Comparison of ENCODE assay signal across 1 cellular context in genomic region chr16:56931769-56932587, GRCh38.
A peak's percentile ranks its signal among the peaks of the same experiment; 100 is the strongest.
TF ChIP-seq lines count a peak whose summit lies in the region.

A gene with protein sequence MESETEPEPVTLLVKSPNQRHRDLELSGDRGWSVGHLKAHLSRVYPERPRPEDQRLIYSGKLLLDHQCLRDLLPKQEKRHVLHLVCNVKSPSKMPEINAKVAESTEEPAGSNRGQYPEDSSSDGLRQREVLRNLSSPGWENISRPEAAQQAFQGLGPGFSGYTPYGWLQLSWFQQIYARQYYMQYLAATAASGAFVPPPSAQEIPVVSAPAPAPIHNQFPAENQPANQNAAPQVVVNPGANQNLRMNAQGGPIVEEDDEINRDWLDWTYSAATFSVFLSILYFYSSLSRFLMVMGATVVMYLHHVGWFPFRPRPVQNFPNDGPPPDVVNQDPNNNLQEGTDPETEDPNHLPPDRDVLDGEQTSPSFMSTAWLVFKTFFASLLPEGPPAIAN (plus strand): TSS chr16:56932142. CDS start chr16:56932245, 103 bp downstream.

TF ChIP-seq in HepG2, 621 proteins besides CTCF, POLR2A, EP300 and RAD21 (continued from another document and continues in another):
- TF ChIP-seq, protein P1, sequence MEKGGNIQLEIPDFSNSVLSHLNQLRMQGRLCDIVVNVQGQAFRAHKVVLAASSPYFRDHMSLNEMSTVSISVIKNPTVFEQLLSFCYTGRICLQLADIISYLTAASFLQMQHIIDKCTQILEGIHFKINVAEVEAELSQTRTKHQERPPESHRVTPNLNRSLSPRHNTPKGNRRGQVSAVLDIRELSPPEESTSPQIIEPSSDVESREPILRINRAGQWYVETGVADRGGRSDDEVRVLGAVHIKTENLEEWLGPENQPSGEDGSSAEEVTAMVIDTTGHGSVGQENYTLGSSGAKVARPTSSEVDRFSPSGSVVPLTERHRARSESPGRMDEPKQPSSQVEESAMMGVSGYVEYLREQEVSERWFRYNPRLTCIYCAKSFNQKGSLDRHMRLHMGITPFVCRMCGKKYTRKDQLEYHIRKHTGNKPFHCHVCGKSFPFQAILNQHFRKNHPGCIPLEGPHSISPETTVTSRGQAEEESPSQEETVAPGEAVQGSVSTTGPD (CRISPR knock-in tag; IDR thresholded peaks at IDR 0.05) = no peak
- TF ChIP-seq, protein P2, sequence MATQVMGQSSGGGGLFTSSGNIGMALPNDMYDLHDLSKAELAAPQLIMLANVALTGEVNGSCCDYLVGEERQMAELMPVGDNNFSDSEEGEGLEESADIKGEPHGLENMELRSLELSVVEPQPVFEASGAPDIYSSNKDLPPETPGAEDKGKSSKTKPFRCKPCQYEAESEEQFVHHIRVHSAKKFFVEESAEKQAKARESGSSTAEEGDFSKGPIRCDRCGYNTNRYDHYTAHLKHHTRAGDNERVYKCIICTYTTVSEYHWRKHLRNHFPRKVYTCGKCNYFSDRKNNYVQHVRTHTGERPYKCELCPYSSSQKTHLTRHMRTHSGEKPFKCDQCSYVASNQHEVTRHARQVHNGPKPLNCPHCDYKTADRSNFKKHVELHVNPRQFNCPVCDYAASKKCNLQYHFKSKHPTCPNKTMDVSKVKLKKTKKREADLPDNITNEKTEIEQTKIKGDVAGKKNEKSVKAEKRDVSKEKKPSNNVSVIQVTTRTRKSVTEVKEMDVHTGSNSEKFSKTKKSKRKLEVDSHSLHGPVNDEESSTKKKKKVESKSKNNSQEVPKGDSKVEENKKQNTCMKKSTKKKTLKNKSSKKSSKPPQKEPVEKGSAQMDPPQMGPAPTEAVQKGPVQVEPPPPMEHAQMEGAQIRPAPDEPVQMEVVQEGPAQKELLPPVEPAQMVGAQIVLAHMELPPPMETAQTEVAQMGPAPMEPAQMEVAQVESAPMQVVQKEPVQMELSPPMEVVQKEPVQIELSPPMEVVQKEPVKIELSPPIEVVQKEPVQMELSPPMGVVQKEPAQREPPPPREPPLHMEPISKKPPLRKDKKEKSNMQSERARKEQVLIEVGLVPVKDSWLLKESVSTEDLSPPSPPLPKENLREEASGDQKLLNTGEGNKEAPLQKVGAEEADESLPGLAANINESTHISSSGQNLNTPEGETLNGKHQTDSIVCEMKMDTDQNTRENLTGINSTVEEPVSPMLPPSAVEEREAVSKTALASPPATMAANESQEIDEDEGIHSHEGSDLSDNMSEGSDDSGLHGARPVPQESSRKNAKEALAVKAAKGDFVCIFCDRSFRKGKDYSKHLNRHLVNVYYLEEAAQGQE (IDR thresholded peaks at IDR 0.05; ENCODE audit: borderline replicate concordance in 1 of 2, low read depth in 1 of 2, low read length in 2 of 2) = peak in 1 of 2 experiments; percentile 70; a peak in 1 of 4 replicates
- peak; percentile 97 for TF ChIP-seq NFYC (CRISPR knock-in tag; IDR thresholded peaks at IDR 0.05)
- no peak for TF ChIP-seq ZNF143 (CRISPR knock-in tag; IDR thresholded peaks at IDR 0.05)
- peak; percentile 96; the same call in 1 of the 2 replicates for TF ChIP-seq ZNF124 (CRISPR knock-in tag; IDR thresholded peaks at IDR 0.05)
- TF ChIP-seq MXD1 (CRISPR knock-in tag; IDR thresholded peaks at IDR 0.05) = peak; percentile 84; the same call in 1 of the 2 replicates
- peak; percentile 98 for TF ChIP-seq REL (CRISPR knock-in tag; conservative IDR thresholded peaks at IDR 0.05)
- no peak for TF ChIP-seq MTA3 (CRISPR knock-in tag; IDR thresholded peaks at IDR 0.05)
- peak; percentile 34; the same call in 1 of the 2 replicates for TF ChIP-seq PCBP1 (IDR thresholded peaks at IDR 0.05; ENCODE audit: borderline replicate concordance, low read depth, low read length)
- TF ChIP-seq POLR2AphosphoS2 (IDR thresholded peaks at IDR 0.05; ENCODE audit: low read depth, low read length) = peak; percentile 97
- peak; percentile 90 for TF ChIP-seq NCOA1 (CRISPR knock-in tag; IDR thresholded peaks at IDR 0.05)
- no peak for TF ChIP-seq FIP1L1 (IDR thresholded peaks at IDR 0.05; ENCODE audit: borderline replicate concordance, insufficient read depth, low read depth, low read length)
- peak; percentile 51; the same call in 1 of the 2 replicates for TF ChIP-seq KLF12 (CRISPR knock-in tag; IDR thresholded peaks at IDR 0.05; ENCODE audit: borderline replicate concordance)
- no peak; the same call in none of the 2 replicates for TF ChIP-seq EEA1 (CRISPR knock-in tag; IDR thresholded peaks at IDR 0.05; ENCODE audit: borderline replicate concordance)
- TF ChIP-seq, protein P3, sequence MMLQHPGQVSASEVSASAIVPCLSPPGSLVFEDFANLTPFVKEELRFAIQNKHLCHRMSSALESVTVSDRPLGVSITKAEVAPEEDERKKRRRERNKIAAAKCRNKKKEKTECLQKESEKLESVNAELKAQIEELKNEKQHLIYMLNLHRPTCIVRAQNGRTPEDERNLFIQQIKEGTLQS (CRISPR knock-in tag; IDR thresholded peaks at IDR 0.05) = peak; percentile 99
- TF ChIP-seq ARNTL (CRISPR knock-in tag; IDR thresholded peaks at IDR 0.05) = peak; percentile 96
- peak; percentile 93 for TF ChIP-seq ZNF761 (CRISPR knock-in tag; conservative IDR thresholded peaks at IDR 0.05)
- peak; percentile 85; the same call in 1 of the 2 replicates for TF ChIP-seq IRX3 (CRISPR knock-in tag; IDR thresholded peaks at IDR 0.05; ENCODE audit: borderline replicate concordance, low read depth)
- TF ChIP-seq, protein P4, sequence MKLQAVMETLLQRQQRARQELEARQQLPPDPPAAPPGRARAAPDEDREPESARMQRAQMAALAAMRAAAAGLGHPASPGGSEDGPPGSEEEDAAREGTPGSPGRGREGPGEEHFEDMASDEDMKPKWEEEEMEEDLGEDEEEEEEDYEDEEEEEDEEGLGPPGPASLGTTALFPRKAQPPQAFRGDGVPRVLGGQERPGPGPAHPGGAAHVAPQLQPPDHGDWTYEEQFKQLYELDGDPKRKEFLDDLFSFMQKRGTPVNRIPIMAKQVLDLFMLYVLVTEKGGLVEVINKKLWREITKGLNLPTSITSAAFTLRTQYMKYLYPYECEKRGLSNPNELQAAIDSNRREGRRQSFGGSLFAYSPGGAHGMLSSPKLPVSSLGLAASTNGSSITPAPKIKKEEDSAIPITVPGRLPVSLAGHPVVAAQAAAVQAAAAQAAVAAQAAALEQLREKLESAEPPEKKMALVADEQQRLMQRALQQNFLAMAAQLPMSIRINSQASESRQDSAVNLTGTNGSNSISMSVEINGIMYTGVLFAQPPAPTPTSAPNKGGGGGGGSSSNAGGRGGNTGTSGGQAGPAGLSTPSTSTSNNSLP (IDR thresholded peaks at IDR 0.05; ENCODE audit: low read depth, low read length) = no peak
- TF ChIP-seq HMGXB3 (CRISPR knock-in tag; IDR thresholded peaks at IDR 0.05; ENCODE audit: borderline replicate concordance) = peak; percentile 93
- peak; percentile 99 for TF ChIP-seq CEBPB (IDR thresholded peaks at IDR 0.05; ENCODE audit: borderline replicate concordance, low read depth, low read length)
- TF ChIP-seq ZNF709 (CRISPR knock-in tag; IDR thresholded peaks at IDR 0.05) = no peak; the same call in 1 of the 2 replicates
- TF ChIP-seq, protein P5, sequence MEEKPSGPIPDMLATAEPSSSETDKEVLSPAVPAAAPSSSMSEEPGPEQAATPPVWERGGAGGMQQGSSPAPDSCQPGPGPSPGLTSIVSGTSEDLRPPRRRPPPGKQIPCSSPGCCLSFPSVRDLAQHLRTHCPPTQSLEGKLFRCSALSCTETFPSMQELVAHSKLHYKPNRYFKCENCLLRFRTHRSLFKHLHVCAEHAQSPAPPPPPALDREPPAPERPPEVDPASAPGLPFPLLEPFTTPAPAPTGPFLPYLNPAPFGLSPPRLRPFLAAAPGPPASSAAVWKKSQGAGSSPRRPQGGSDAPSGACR (CRISPR knock-in tag; IDR thresholded peaks at IDR 0.05) = peak; percentile 99
- no peak for TF ChIP-seq GPBP1L1 (CRISPR knock-in tag; IDR thresholded peaks at IDR 0.05)
- TF ChIP-seq NFE2 (CRISPR knock-in tag; IDR thresholded peaks at IDR 0.05) = peak; percentile 46
- peak; percentile 82 for TF ChIP-seq PHF20 (CRISPR knock-in tag; IDR thresholded peaks at IDR 0.05)
- peak; percentile 31 for TF ChIP-seq STAT5B (CRISPR knock-in tag; IDR thresholded peaks at IDR 0.05)
- TF ChIP-seq ZZZ3 (CRISPR knock-in tag; IDR thresholded peaks at IDR 0.05; ENCODE audit: borderline replicate concordance) = peak; percentile 70
- TF ChIP-seq ZNF503 (CRISPR knock-in tag; IDR thresholded peaks at IDR 0.05) = peak; percentile 41; the same call in 1 of the 2 replicates
- TF ChIP-seq ZNF343 (CRISPR knock-in tag; IDR thresholded peaks at IDR 0.05) = peak; percentile 88
- TF ChIP-seq ZNF512B (CRISPR knock-in tag; IDR thresholded peaks at IDR 0.05; ENCODE audit: borderline replicate concordance) = no peak; the same call in 1 of the 2 replicates
- peak; percentile 44; the same call in 1 of the 2 replicates for TF ChIP-seq IRF9 (CRISPR knock-in tag; IDR thresholded peaks at IDR 0.05; ENCODE audit: borderline replicate concordance)
